Comparison of ENCODE assay signal across 1 cellular context in genomic region chr19:41363753-41364545, GRCh38.
TF ChIP-seq lines count a peak whose summit lies in the region.

TSS of gene B9D2 (minus strand) at chr19:41364149. CDS start at chr19:41363519, 630 bp downstream.

TF ChIP-seq in HepG2, 621 proteins besides CTCF, POLR2A, EP300 and RAD21 (continued from another document and continues in another):
- TF ChIP-seq ZNF318 (CRISPR knock-in tag; IDR thresholded peaks at IDR 0.05) (no peak), CBX1 (IDR thresholded peaks at IDR 0.05; ENCODE audit: low read depth) (no peak), SATB2 (CRISPR knock-in tag; IDR thresholded peaks at IDR 0.05) (no peak), SSRP1 (CRISPR knock-in tag; IDR thresholded peaks at IDR 0.05) (no peak), ZBTB40 (IDR thresholded peaks at IDR 0.05) (no peak), ZBTB40 (CRISPR knock-in tag; IDR thresholded peaks at IDR 0.05) (no peak), U2AF1 (optimal IDR thresholded peaks at IDR 0.05; ENCODE audit: low read depth, low read length) (no peak), ZNF468 (CRISPR knock-in tag; IDR thresholded peaks at IDR 0.05) (no peak), MYC (CRISPR knock-in tag; IDR thresholded peaks at IDR 0.05; ENCODE audit: borderline replicate concordance) (peak; percentile 39; the same call in 1 of the 2 replicates), ZNF510 (CRISPR knock-in tag; IDR thresholded peaks at IDR 0.05; ENCODE audit: low read depth) (no peak), ETV6 (CRISPR knock-in tag; conservative IDR thresholded peaks at IDR 0.05) (peak; percentile 68; the same call in 1 of the 2 replicates), ZNF180 (CRISPR knock-in tag; IDR thresholded peaks at IDR 0.05; ENCODE audit: borderline replicate concordance, low read depth) (no peak), ATM (IDR thresholded peaks at IDR 0.05; ENCODE audit: borderline replicate concordance) (no peak), JUND (CRISPR knock-in tag; IDR thresholded peaks at IDR 0.05) (no peak), SIN3A (IDR thresholded peaks at IDR 0.05; ENCODE audit: borderline replicate concordance, low read depth, low read length) (peak; percentile 66; the same call in 1 of the 2 replicates), HMGA1 (CRISPR knock-in tag; conservative IDR thresholded peaks at IDR 0.05) (no peak), ZNF10 (CRISPR knock-in tag; IDR thresholded peaks at IDR 0.05; ENCODE audit: borderline replicate concordance, low read depth) (no peak), LCORL (IDR thresholded peaks at IDR 0.05) (no peak), LCORL (CRISPR knock-in tag; IDR thresholded peaks at IDR 0.05) (no peak; the same call in 1 of the 2 replicates), TAF15 (IDR thresholded peaks at IDR 0.05; ENCODE audit: low read depth, low read length, poor library complexity, severe bottlenecking) (peak; percentile 50), CREM (IDR thresholded peaks at IDR 0.05) (peak; percentile 50), CREM (CRISPR knock-in tag; IDR thresholded peaks at IDR 0.05) (no peak), HOXA7 (CRISPR knock-in tag; IDR thresholded peaks at IDR 0.05) (no peak), TARDBP (CRISPR knock-in tag; IDR thresholded peaks at IDR 0.05) (0 out of 2 replicates have a peak, but pooled peaks have one; percentile 26), ZNF296 (CRISPR knock-in tag; conservative IDR thresholded peaks at IDR 0.05) (no peak), ELF3 (CRISPR knock-in tag; IDR thresholded peaks at IDR 0.05) (peak; percentile 51; the same call in 1 of the 2 replicates), FOXA1 (IDR thresholded peaks at IDR 0.05) (no peak), FOXA1 (CRISPR knock-in tag; IDR thresholded peaks at IDR 0.05) (no peak), ZNF773 (CRISPR knock-in tag; IDR thresholded peaks at IDR 0.05; ENCODE audit: borderline replicate concordance) (no peak), GMEB2 (CRISPR knock-in tag; IDR thresholded peaks at IDR 0.05; ENCODE audit: low read depth) (no peak), RNF2 (conservative IDR thresholded peaks at IDR 0.05; ENCODE audit: low read depth) (no peak), RCOR2 (CRISPR knock-in tag; IDR thresholded peaks at IDR 0.05) (no peak), TCF12 (IDR thresholded peaks at IDR 0.05) (no peak), TCF12 (CRISPR knock-in tag; IDR thresholded peaks at IDR 0.05) (no peak), ZNF274 (CRISPR knock-in tag; IDR thresholded peaks at IDR 0.05) (peak; percentile 63; the same call in 1 of the 2 replicates), ZNF614 (CRISPR knock-in tag; IDR thresholded peaks at IDR 0.05; ENCODE audit: borderline replicate concordance) (no peak), ZNF75D (CRISPR knock-in tag; IDR thresholded peaks at IDR 0.05; ENCODE audit: borderline replicate concordance) (no peak), RFXANK (CRISPR knock-in tag; IDR thresholded peaks at IDR 0.05) (no peak), ATF3 (CRISPR knock-in tag; IDR thresholded peaks at IDR 0.05) (no peak), SNRNP70 (IDR thresholded peaks at IDR 0.05; ENCODE audit: low read depth, low read length) (no peak), HNRNPK (IDR thresholded peaks at IDR 0.05; ENCODE audit: low read depth, low read length, poor library complexity, severe bottlenecking) (no peak)
- TF ChIP-seq, protein P1, sequence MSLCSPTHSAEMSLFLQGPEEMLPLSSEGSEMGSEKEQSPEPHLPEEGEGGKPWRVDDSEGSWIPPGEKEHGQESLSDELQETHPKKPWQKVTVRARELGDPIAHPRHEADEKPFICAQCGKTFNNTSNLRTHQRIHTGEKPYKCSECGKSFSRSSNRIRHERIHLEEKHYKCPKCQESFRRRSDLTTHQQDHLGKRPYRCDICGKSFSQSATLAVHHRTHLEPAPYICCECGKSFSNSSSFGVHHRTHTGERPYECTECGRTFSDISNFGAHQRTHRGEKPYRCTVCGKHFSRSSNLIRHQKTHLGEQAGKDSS (CRISPR knock-in tag; IDR thresholded peaks at IDR 0.05; ENCODE audit: borderline replicate concordance, low read depth): no peak
- TF ChIP-seq, protein P2, sequence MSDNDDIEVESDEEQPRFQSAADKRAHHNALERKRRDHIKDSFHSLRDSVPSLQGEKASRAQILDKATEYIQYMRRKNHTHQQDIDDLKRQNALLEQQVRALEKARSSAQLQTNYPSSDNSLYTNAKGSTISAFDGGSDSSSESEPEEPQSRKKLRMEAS (IDR thresholded peaks at IDR 0.05): peak; percentile 45; the same call in 1 of the 2 replicates
- TF ChIP-seq, protein P3, sequence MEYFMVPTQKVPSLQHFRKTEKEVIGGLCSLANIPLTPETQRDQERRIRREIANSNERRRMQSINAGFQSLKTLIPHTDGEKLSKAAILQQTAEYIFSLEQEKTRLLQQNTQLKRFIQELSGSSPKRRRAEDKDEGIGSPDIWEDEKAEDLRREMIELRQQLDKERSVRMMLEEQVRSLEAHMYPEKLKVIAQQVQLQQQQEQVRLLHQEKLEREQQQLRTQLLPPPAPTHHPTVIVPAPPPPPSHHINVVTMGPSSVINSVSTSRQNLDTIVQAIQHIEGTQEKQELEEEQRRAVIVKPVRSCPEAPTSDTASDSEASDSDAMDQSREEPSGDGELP (IDR thresholded peaks at IDR 0.05; ENCODE audit: borderline replicate concordance, low read depth): no peak
- TF ChIP-seq, protein P4, sequence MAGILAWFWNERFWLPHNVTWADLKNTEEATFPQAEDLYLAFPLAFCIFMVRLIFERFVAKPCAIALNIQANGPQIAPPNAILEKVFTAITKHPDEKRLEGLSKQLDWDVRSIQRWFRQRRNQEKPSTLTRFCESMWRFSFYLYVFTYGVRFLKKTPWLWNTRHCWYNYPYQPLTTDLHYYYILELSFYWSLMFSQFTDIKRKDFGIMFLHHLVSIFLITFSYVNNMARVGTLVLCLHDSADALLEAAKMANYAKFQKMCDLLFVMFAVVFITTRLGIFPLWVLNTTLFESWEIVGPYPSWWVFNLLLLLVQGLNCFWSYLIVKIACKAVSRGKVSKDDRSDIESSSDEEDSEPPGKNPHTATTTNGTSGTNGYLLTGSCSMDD (CRISPR knock-in tag; IDR thresholded peaks at IDR 0.05): no peak
